In the genomic region with DNA sequence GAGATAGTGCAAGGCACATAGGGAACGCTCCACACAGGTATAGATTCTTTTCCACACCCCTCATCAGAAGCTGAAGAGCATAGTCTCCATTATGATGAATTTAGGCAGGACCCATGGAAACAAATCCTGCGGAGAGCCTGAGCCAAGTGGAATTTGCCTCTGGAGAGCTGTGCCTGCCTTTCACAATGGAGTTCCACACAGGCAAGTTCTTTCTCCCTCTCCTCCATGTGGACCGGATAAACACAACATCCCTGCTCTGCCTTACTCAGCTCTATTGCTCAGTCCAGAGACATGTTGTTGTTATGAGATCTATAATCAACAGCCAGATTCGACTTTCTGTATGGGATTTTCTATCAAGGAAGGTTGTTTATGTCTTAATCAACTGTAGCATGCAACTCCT, we compare ENCODE assay signal across 18 cellular contexts. TPM values are rescaled to one million over a fixed set of nuclear protein-coding genes. Genes with fewer than 3 reads are reported as not detected.
"Had no signal": no experiment of that assay in that cellular context is flagged by ENCODE, and none has a peak within 500 bp of the region (broad histone marks: within the 10 kb centered on the region; RNA-seq: fewer than 3 reads in every experiment).

No MANE protein-coding gene starts in this region.

- ATAC-seq: left lung; lower lobe of right lung; mucosa of descending colon; naive thymus-derived CD8-positive, alpha-beta T cell had no signal

- H3K9me3 ChIP-seq: left lung, lower lobe of right lung, mucosa of descending colon, right atrium auricular region, thyroid gland, upper lobe of left lung, vagina had no signal

- H3K4me2 ChIP-seq: smooth muscle cell had no signal

- H3K4me1 ChIP-seq: left lung, lower lobe of right lung, right atrium auricular region, upper lobe of left lung, vagina had no signal

- H3K36me3 ChIP-seq: left lung, lower lobe of right lung, right atrium auricular region, thyroid gland, upper lobe of left lung, vagina had no signal

- DNase-seq: central memory CD4-positive, alpha-beta T cell; cortex of kidney; glutamatergic neuron; islet precursor cell; left lung; lower lobe of right lung; mesendoderm; mucosa of descending colon; naive thymus-derived CD8-positive, alpha-beta T cell; stimulated activated CD4-positive, alpha-beta T cell treated with anti-CD3 and anti-CD28 coated beads, Interleukin-2, amount 100 ng/mL, for 48 hours; stimulated activated naive CD4-positive, alpha-beta T cell treated with Interleukin-2 at 50 U/mL for 16 hours; thyroid gland; upper lobe of left lung had no signal

- H3K27me3 ChIP-seq: left lung, right atrium auricular region, thyroid gland, upper lobe of left lung, vagina had no signal

- H3K4me3 ChIP-seq: left lung, lower lobe of right lung, mucosa of descending colon, right atrium auricular region, smooth muscle cell, thyroid gland, upper lobe of left lung, vagina had no signal

- H3K27ac ChIP-seq: left lung, lower lobe of right lung, right atrium auricular region, upper lobe of left lung, vagina had no signal

RNA-seq across cellular contexts. Expression of a gene that starts 59.4 kb away (rescaled TPM):
- total RNA-seq: osteocyte had no signal
- polyA plus RNA-seq: fibroblast of lung had no signal
